18 cellular contexts compared by ENCODE assay signal in genomic region chr1:24778141-24778540, GRCh38.
"Had no signal": no experiment of that assay in that cellular context is flagged by ENCODE, and none has a peak within 500 bp of the region (broad histone marks: within the 10 kb centered on the region; RNA-seq: fewer than 3 reads in every experiment).

No MANE protein-coding gene starts in this region.

- ATAC-seq: activated CD4-positive, alpha-beta T cell treated with anti-CD3 and anti-CD28 coated beads for 36 hours; activated CD8-positive, alpha-beta T cell treated with anti-CD3 and anti-CD28 coated beads for 36 hours; activated T-cell treated with anti-CD3 and anti-CD28 coated beads, Interleukin-2, amount 50 U/mL, for 72 hours had no signal

- DNase-seq: activated CD4-positive, alpha-beta T cell treated with anti-CD3 and anti-CD28 coated beads for 36 hours; activated CD8-positive, alpha-beta memory T cell treated with anti-CD3 and anti-CD28 coated beads, Interleukin-2, amount 50 U/mL, for 4 hours; activated CD8-positive, alpha-beta T cell treated with anti-CD3 and anti-CD28 coated beads for 36 hours; activated gamma-delta T cell treated with Interleukin-2 at 50 U/mL for 16 hours; activated naive CD4-positive, alpha-beta T cell treated with anti-CD3 and anti-CD28 coated beads, Interleukin-2, amount 10 ng/mL, durations not matched to agents 7 days and 5 days; activated naive CD8-positive, alpha-beta T cell treated with anti-CD3 and anti-CD28 coated beads for 36 hours; activated T-cell treated with anti-CD3 and anti-CD28 coated beads, Interleukin-2, amount 50 U/mL, for 72 hours; central memory CD4-positive, alpha-beta T cell; MM.1S; NCI-H1105; NCI-H1436; NCI-H1694 treated with DMSO at 0.1 percent for 48 hours; NCI-H2029 treated with DMSO at 0.1 percent for 48 hours; NCI-H446; NCI-H524; SIG-M5; T-helper 1 cell; WERI-Rb-1 had no signal

- H3K27ac ChIP-seq: WERI-Rb-1 had no signal

- H3K36me3 ChIP-seq: WERI-Rb-1 had no signal
